1 cellular context compared by ENCODE assay signal in genomic region chr1:205121660-205122488, GRCh38.
TF ChIP-seq lines count a peak whose summit lies in the region.

Gene RBBP5, minus strand, starts transcription at chr1:205121978. Its CDS starts 105 bp downstream, at chr1:205121873.

TF ChIP-seq in HEK293, 187 proteins besides CTCF, POLR2A, EP300 and RAD21 (continued from another document):
- peak; percentile 85 for TF ChIP-seq ZSCAN4 (tag by site-specific recombination; IDR thresholded peaks at IDR 0.05)
- TF ChIP-seq ZNF341 (tag by site-specific recombination; IDR thresholded peaks at IDR 0.05; ENCODE audit: low read depth), result 0 out of 2 replicates have a peak, but pooled peaks have one; percentile 9
- peak; percentile 41; the same call in 1 of the 2 replicates for TF ChIP-seq AEBP2 (tag by site-specific recombination; IDR thresholded peaks at IDR 0.05; ENCODE audit: borderline replicate concordance)
- 0 out of 2 replicates have a peak, but pooled peaks have one; percentile 30 for TF ChIP-seq MYNN (tag by site-specific recombination; IDR thresholded peaks at IDR 0.05; ENCODE audit: borderline replicate concordance)
- TF ChIP-seq ZNF518A (tag by site-specific recombination; conservative IDR thresholded peaks at IDR 0.05; ENCODE audit: low read depth), result peak; percentile 97
- peak; percentile 99 for TF ChIP-seq ZFP37 (tag by site-specific recombination; IDR thresholded peaks at IDR 0.05)
- TF ChIP-seq ZNF473 (tag by site-specific recombination; IDR thresholded peaks at IDR 0.05), result no peak
- peak; percentile 92 for TF ChIP-seq YY2 (tag by site-specific recombination; IDR thresholded peaks at IDR 0.05)
- no peak for TF ChIP-seq ZNF423 (tag by site-specific recombination; IDR thresholded peaks at IDR 0.05)
- TF ChIP-seq ZXDB (tag by site-specific recombination; IDR thresholded peaks at IDR 0.05), result peak; percentile 98
- peak; percentile 78 for TF ChIP-seq ZNF704 (tag by site-specific recombination; IDR thresholded peaks at IDR 0.05)
